In genomic region chrX:9646471-9647038, GRCh38 we compare ENCODE assay signal across 22 cellular contexts.
A peak's percentile ranks its signal among the peaks of the same experiment; 100 is the strongest.
DNase-seq lines count a peak whose midpoint lies in the region; FAIRE-seq lines count a peak whose summit lies in the region.
"Had no signal": no experiment of that assay in that cellular context is flagged by ENCODE, and none has a peak within 500 bp of the region (broad histone marks: within the 10 kb centered on the region; RNA-seq: fewer than 3 reads in every experiment).

No MANE protein-coding gene starts in this region.

- 75 to 81% (median 75%) methylated on average over 8 to 10 of the region's 10 CpGs for WGBS in small intestine, 3 donors

- H3K9me3 ChIP-seq in stomach smooth muscle (ENCODE audit: control insufficient read depth in 2 of 2, low read length in 2 of 2) = no peaks in the 10 kb centered on the region
- no peaks in the 10 kb centered on the region for H3K9me3 ChIP-seq in small intestine (ENCODE audit: control insufficient read depth, low read depth)
- H3K9me3 ChIP-seq: esophagus squamous epithelium, MG63, Peyer's patch, SK-N-SH, thyroid gland had no signal

- H3K4me3 ChIP-seq in stomach smooth muscle (ENCODE audit: low read length in 2 of 2) (peak overlapping the region in 1 of 2 donors; percentile 16), small intestine (ENCODE audit: low read depth in 1 of 2, low read length in 2 of 2) (no peak overlapping the region)
- H3K4me3 ChIP-seq: esophagus squamous epithelium, GM23248, MG63, Peyer's patch, skin epidermis, thyroid gland had no signal

- H3K27ac ChIP-seq in stomach smooth muscle (ENCODE audit: low read length) (peak overlapping the region; percentile 56), small intestine (ENCODE audit: low read depth in 1 of 2, low read length in 1 of 2) (no peak overlapping the region)
- H3K27ac ChIP-seq: GM23248, Peyer's patch, skin epidermis, thyroid gland had no signal

- H3K36me3 ChIP-seq in stomach smooth muscle (ENCODE audit: control insufficient read depth in 2 of 2, insufficient read depth in 2 of 2, low read length in 2 of 2) = no peaks in the 10 kb centered on the region
- H3K36me3 ChIP-seq in small intestine (ENCODE audit: control insufficient read depth in 2 of 2, insufficient read depth in 2 of 2, low read length in 2 of 2) = no peaks in the 10 kb centered on the region
- H3K36me3 ChIP-seq: esophagus squamous epithelium, MG63, Peyer's patch, thyroid gland had no signal

- DNase-seq in NCI-H2227 (lab: John Stamatoyannopoulos, UW; ENCODE audit: unreplicated experiment) = peak; percentile 60
- DNase-seq in dermis blood vessel endothelial cell = peak; percentile 20
- DNase-seq in iris pigment epithelial cell (ENCODE audit: low read depth) = peak; percentile 12
- DNase-seq in small intestine = no peak
- DNase-seq in NCI-H2107 (lab: John Stamatoyannopoulos, UW) = no peak
- no peak for DNase-seq in GM19238 (ENCODE audit: insufficient read length, low spot score)
- DNase-seq: activated CD4-positive, alpha-beta T cell treated with anti-CD3 and anti-CD28 coated beads for 4 hours; activated naive CD4-positive, alpha-beta T cell; esophagus squamous epithelium; GM23248; left colon; MG63; NCI-H1930; NCI-H774; occipital lobe; Peyer's patch; SK-N-SH; T1000; thyroid gland had no signal

- peaks cover 0 to 10% of the 10 kb centered on the region in 2 donors for H3K27me3 ChIP-seq in stomach smooth muscle (ENCODE audit: control insufficient read depth in 1 of 2, insufficient read depth in 2 of 2, low read length in 2 of 2)
- H3K27me3 ChIP-seq in small intestine (ENCODE audit: control insufficient read depth in 2 of 2, insufficient read depth in 2 of 2, low read length in 2 of 2) = no peaks in the 10 kb centered on the region
- H3K27me3 ChIP-seq: esophagus squamous epithelium, MG63, Peyer's patch, thyroid gland had no signal

- peak overlapping the region in 1 of 2 donors; percentile 65 for H3K9ac ChIP-seq in stomach smooth muscle (ENCODE audit: low read length in 2 of 2)
- H3K9ac ChIP-seq: GM23248, SK-N-SH had no signal

- H3K4me1 ChIP-seq in stomach smooth muscle (ENCODE audit: control insufficient read depth, insufficient read depth, low read length) (peaks cover 33% of the 10 kb centered on the region), small intestine (ENCODE audit: control insufficient read depth in 2 of 2, insufficient read depth in 1 of 2, low read depth in 1 of 2, low read length in 1 of 2) (no peaks in the 10 kb centered on the region)
- H3K4me1 ChIP-seq: Peyer's patch had no signal

- no peak for FAIRE-seq in small intestine (lab: Jason Lieb, UNC)
- FAIRE-seq: HepG2 had no signal

Comparison
In these comparisons a context has a peak if more than half of its experiments do, and no peak if none do; other contexts are left out.
1. DNase-seq: peak in NCI-H2227 (single experiment), dermis blood vessel endothelial cell (single experiment) and iris pigment epithelial cell (single experiment); none in small intestine (single experiment), NCI-H2107 (single experiment) and GM19238 (single experiment).